In the genomic region with DNA sequence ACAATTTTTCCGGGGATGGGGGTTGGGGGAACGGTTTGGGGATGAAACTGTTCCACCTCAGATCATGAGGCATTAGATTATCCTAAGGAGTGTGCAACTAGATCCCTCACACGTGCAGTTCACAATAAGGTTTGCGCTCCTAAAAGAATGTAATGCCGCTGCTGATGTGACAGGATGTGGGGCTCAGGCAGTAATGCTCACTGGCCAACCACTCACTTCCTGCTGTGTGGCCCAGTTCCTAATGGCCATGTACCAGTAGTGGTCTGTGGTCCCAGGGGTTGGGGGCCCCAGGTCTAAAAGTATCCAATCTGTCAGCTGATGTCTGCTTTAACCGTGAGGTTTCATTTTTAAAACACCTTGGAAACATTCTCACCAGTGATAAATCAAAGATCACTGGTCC, we compare ENCODE assay signal across 8 cellular contexts. TPM values are rescaled to one million over a fixed set of nuclear protein-coding genes. Genes with fewer than 3 reads are reported as not detected.
DNase-seq lines count a peak whose midpoint lies in the region; ATAC-seq and TF ChIP-seq lines count a peak whose summit lies in the region.

No MANE protein-coding gene starts in this region.

- TF ChIP-seq POLR2A in esophagus squamous epithelium (IDR thresholded peaks at IDR 0.05) = no peak

- no peak for TF ChIP-seq RAD21 in SK-N-SH (IDR thresholded peaks at IDR 0.05; ENCODE audit: low read length)

- DNase-seq in SK-N-SH (no peak), T-cell (peak in 13 of 34 experiments; percentile 6 to 27 (median 11)), esophagus squamous epithelium (lab: John Stamatoyannopoulos, UW) (no peak), left colon (no peak), anterior cingulate cortex (lab: John Stamatoyannopoulos, UW) (no peak), DMS79 treated with DMSO at 0.1 percent for 48 hours (lab: John Stamatoyannopoulos, UW) (no peak)
- DNase-seq in stimulated activated effector memory CD8-positive, alpha-beta T cell treated with anti-CD3 and anti-CD28 coated beads, Interleukin-12 subunit alpha, Interleukin-12 subunit beta, amount 100 ng/mL, for 72 hours (ENCODE audit: low spot score in 2 of 2) = peak in 1 of 2 donors; percentile 70

- POLR2A ChIA-PET in SK-N-SH (lab: Yijun Ruan, JAX) = interaction anchor here (1.5 kb wide), 1 partner anchor 8 kb away, joined by 5 read pairs; no protein-coding TSS in a partner anchor
- POLR2A ChIA-PET in T-cell (lab: Charles Lee) = interaction anchor here in 1 of 2 donors (1.5 kb wide), 1 partner anchor 68 kb away, joined by 4 read pairs; no protein-coding TSS in a partner anchor

- intact Hi-C loops in esophagus squamous epithelium (cut with DNase I) = no loop called here
- intact Hi-C loops in left colon (cut with DNase I, micrococcal nuclease) = no loop called here

- no peaks in the 10 kb centered on the region for H4K20me1 ChIP-seq in SK-N-SH (ENCODE audit: insufficient read depth)

- H3K9ac ChIP-seq in SK-N-SH = no peak overlapping the region

- H3K36me3 Mint-ChIP-seq in T-cell = peaks cover 22% of the 10 kb centered on the region
- peaks cover 13% of the 10 kb centered on the region for H3K36me3 Mint-ChIP-seq in stimulated activated effector memory CD8-positive, alpha-beta T cell treated with anti-CD3 and anti-CD28 coated beads, Interleukin-12 subunit alpha, Interleukin-12 subunit beta, amount 100 ng/mL, for 72 hours

- H3K4me1 Mint-ChIP-seq in T-cell = peaks cover 63 to 66% (median 64%) of the 10 kb centered on the region in 3 donors
- peaks cover 52% of the 10 kb centered on the region for H3K4me1 Mint-ChIP-seq in stimulated activated effector memory CD8-positive, alpha-beta T cell treated with anti-CD3 and anti-CD28 coated beads, Interleukin-12 subunit alpha, Interleukin-12 subunit beta, amount 100 ng/mL, for 72 hours

- no peak for TF ChIP-seq EP300 in SK-N-SH (IDR thresholded peaks at IDR 0.05; ENCODE audit: borderline replicate concordance in 1 of 2, low read depth in 1 of 2, low read length in 1 of 2)

- H3K27me3 ChIP-seq in SK-N-SH (ENCODE audit: insufficient read depth) (no peaks in the 10 kb centered on the region), esophagus squamous epithelium (no peaks in the 10 kb centered on the region)

- CTCF ChIA-PET in SK-N-SH (lab: Yijun Ruan, JAX) = interaction anchor here (1.1 to 1.4 kb wide), 3 partner anchors 28 to 52 kb away, joined by 3 to 5 read pairs (median 4); no protein-coding TSS in a partner anchor
- CTCF ChIA-PET in T-cell (lab: Charles Lee) = interaction anchor here in 1 of 2 donors (1.1 to 2.4 kb wide), 2 partner anchors 28 to 206 kb away, joined by 3 to 15 read pairs; partner anchors contain the start of gene SFR1

- H3K4me3 Mint-ChIP-seq in T-cell = peak overlapping the region; percentile 93 to 98 (median 94)
- peak overlapping the region; percentile 96 for H3K4me3 Mint-ChIP-seq in stimulated activated effector memory CD8-positive, alpha-beta T cell treated with anti-CD3 and anti-CD28 coated beads, Interleukin-12 subunit alpha, Interleukin-12 subunit beta, amount 100 ng/mL, for 72 hours

- H2AFZ ChIP-seq in SK-N-SH (ENCODE audit: low read depth) = no peak overlapping the region; the same call in 1 of the 2 replicates

- no peaks in the 10 kb centered on the region for H3K27me3 Mint-ChIP-seq in T-cell

- peak overlapping the region; percentile 96 to 99 for H3K27ac Mint-ChIP-seq in T-cell
- peak overlapping the region; percentile 91 for H3K27ac Mint-ChIP-seq in stimulated activated effector memory CD8-positive, alpha-beta T cell treated with anti-CD3 and anti-CD28 coated beads, Interleukin-12 subunit alpha, Interleukin-12 subunit beta, amount 100 ng/mL, for 72 hours

- H3F3A ChIP-seq in SK-N-SH (replicated peaks; ENCODE audit: insufficient read depth) = peaks cover 13% of the 10 kb centered on the region

- 88% methylated on average over 6 of the region's 6 CpGs for WGBS in SK-N-SH (ENCODE audit: low lambda C conversion rate)
- 33 to 38% methylated on average over 5 to 6 of the region's 6 CpGs for WGBS in esophagus squamous epithelium, 2 donors

- no peaks in the 10 kb centered on the region for H3K9me3 ChIP-seq in SK-N-SH
- no peaks in the 10 kb centered on the region for H3K9me3 ChIP-seq in esophagus squamous epithelium

- peaks cover 42% of the 10 kb centered on the region for H3K79me2 ChIP-seq in SK-N-SH (ENCODE audit: insufficient read depth)

- H3K36me3 ChIP-seq in SK-N-SH (replicated peaks in 1 of 2; ENCODE audit: control insufficient read depth in 1 of 2, insufficient read depth in 2 of 2, low read length in 1 of 2) = peaks cover 7 to 9% of the 10 kb centered on the region in 2 experiments
- H3K36me3 ChIP-seq in esophagus squamous epithelium = peaks cover 0 to 11% (median 0%) of the 10 kb centered on the region in 3 donors

- H3K4me2 ChIP-seq in SK-N-SH = peak overlapping the region; percentile 99

- H3K4me3 ChIP-seq in SK-N-SH (ENCODE audit: low read depth in 2 of 2, low read length in 1 of 2) (peak overlapping the region; percentile 26 to 97; a peak in 3 of 4 replicates), esophagus squamous epithelium (peak overlapping the region; percentile 61 to 81 (median 76))

- H3K27ac ChIP-seq in SK-N-SH (ENCODE audit: low read depth in 2 of 2, low read length in 1 of 2) (peak overlapping the region in 1 of 2 experiments; percentile 96; a peak in 2 of 4 replicates), esophagus squamous epithelium (peak overlapping the region; percentile 94 to 99 (median 97))

- H3K4me1 ChIP-seq in SK-N-SH (ENCODE audit: control insufficient read depth in 1 of 2, insufficient read depth in 2 of 2, low read depth in 1 of 2, low read length in 1 of 2) (peaks cover 3 to 20% of the 10 kb centered on the region in 2 experiments; a peak in 2 of 4 replicates), esophagus squamous epithelium (peaks cover 18 to 73% (median 18%) of the 10 kb centered on the region in 3 donors)

- H3K9me3 Mint-ChIP-seq in T-cell = peaks cover 0 to 6% (median 2%) of the 10 kb centered on the region in 3 donors
- H3K9me3 Mint-ChIP-seq in stimulated activated effector memory CD8-positive, alpha-beta T cell treated with anti-CD3 and anti-CD28 coated beads, Interleukin-12 subunit alpha, Interleukin-12 subunit beta, amount 100 ng/mL, for 72 hours = no peaks in the 10 kb centered on the region

- no peaks in the 10 kb centered on the region for H3K9me2 ChIP-seq in SK-N-SH

- no peak for TF ChIP-seq CTCF in SK-N-SH (IDR thresholded peaks at IDR 0.05)
- TF ChIP-seq CTCF in esophagus squamous epithelium (IDR thresholded peaks at IDR 0.05) = no peak

- ATAC-seq in SK-N-SH treated with all-trans-retinoic acid at 6 μM for 48 hours = no peak
- ATAC-seq in T-cell (replicated peaks in 1 of 4) = no peak
- no peak for ATAC-seq in stimulated activated effector memory CD8-positive, alpha-beta T cell treated with anti-CD3 and anti-CD28 coated beads, Interleukin-12 subunit alpha, Interleukin-12 subunit beta, amount 100 ng/mL, for 72 hours
- ATAC-seq in left colon = no peak

TF ChIP-seq in SK-N-SH, 30 proteins besides CTCF, POLR2A, EP300 and RAD21 (continues in another document):
- no peak for TF ChIP-seq SIN3A (IDR thresholded peaks at IDR 0.05; ENCODE audit: borderline replicate concordance, low read depth, low read length)
- TF ChIP-seq JUND (IDR thresholded peaks at IDR 0.05) = no peak
- no peak for TF ChIP-seq EZH2phosphoT487 (IDR thresholded peaks at IDR 0.05; ENCODE audit: borderline replicate concordance, low read depth)
- TF ChIP-seq MXI1 (IDR thresholded peaks at IDR 0.05; ENCODE audit: low read depth, low read length) = no peak
- no peak for TF ChIP-seq USF2 (IDR thresholded peaks at IDR 0.05; ENCODE audit: borderline replicate concordance, low read depth, low read length)
- no peak for TF ChIP-seq NRF1 (IDR thresholded peaks at IDR 0.05; ENCODE audit: low read depth, low read length)

TF ChIP-seq in SK-N-SH treated with all-trans-retinoic acid at 6 μM for 48 hours, 23 proteins besides CTCF, POLR2A, EP300 and RAD21 (continues in another document):
- TF ChIP-seq ZNF565 (CRISPR knock-in tag; conservative IDR thresholded peaks at IDR 0.05; ENCODE audit: low read depth) (no peak), TOX (CRISPR knock-in tag; IDR thresholded peaks at IDR 0.05; ENCODE audit: borderline replicate concordance) (no peak), ESRRG (CRISPR knock-in tag; IDR thresholded peaks at IDR 0.05) (no peak), PPARA (CRISPR knock-in tag; IDR thresholded peaks at IDR 0.05; ENCODE audit: borderline replicate concordance) (no peak), RARB (CRISPR knock-in tag; IDR thresholded peaks at IDR 0.05) (no peak), OSR1 (CRISPR knock-in tag; IDR thresholded peaks at IDR 0.05) (no peak), POU6F1 (CRISPR knock-in tag; IDR thresholded peaks at IDR 0.05; ENCODE audit: borderline replicate concordance, low read depth) (no peak)

RNA-seq across cellular contexts. Expression of gene STN1, which starts 2.2 kb away (rescaled TPM):
- polyA plus RNA-seq in SK-N-SH (2012; rRNA removed) = 22.1 and 24.7 TPM in 2 replicates
- polyA plus RNA-seq in SK-N-SH (2012; cell fraction: cytosol; rRNA removed) = 28.2 and 28.6 TPM in 2 replicates
- polyA plus RNA-seq in SK-N-SH (2012; cell fraction: nucleus; rRNA removed) = 11.1 and 13.0 TPM in 2 replicates
- total RNA-seq in T-cell = 10 to 100 TPM; 37.6 to 47.5 (median 41.8) TPM
- total RNA-seq in esophagus squamous epithelium = 10 to 100 TPM; 20.4 to 52.8 (median 32.5) TPM
- 10 to 100 TPM; 24.4 to 25.7 TPM for total RNA-seq in left colon

RNA-seq across cellular contexts. Expression of gene SLK, which starts 51.1 kb away (rescaled TPM):
- polyA plus RNA-seq in SK-N-SH (2012; rRNA removed) = 3.4 and 4.0 TPM in 2 replicates
- 5.2 and 7.9 TPM in 2 replicates for polyA plus RNA-seq in SK-N-SH (2012; cell fraction: cytosol; rRNA removed)
- polyA plus RNA-seq in SK-N-SH (2012; cell fraction: nucleus; rRNA removed) = 2.0 and 4.9 TPM in 2 replicates
- total RNA-seq in T-cell (10 to 100 TPM; 20.9 to 30.4 (median 27.3) TPM), esophagus squamous epithelium (100 to 1,000 TPM in 1 of 4 donors, 10 to 100 TPM in 3; 68.1 to 120 (median 80.4) TPM), left colon (10 to 100 TPM; 42.1 to 53.9 TPM)
